In the genomic region with DNA sequence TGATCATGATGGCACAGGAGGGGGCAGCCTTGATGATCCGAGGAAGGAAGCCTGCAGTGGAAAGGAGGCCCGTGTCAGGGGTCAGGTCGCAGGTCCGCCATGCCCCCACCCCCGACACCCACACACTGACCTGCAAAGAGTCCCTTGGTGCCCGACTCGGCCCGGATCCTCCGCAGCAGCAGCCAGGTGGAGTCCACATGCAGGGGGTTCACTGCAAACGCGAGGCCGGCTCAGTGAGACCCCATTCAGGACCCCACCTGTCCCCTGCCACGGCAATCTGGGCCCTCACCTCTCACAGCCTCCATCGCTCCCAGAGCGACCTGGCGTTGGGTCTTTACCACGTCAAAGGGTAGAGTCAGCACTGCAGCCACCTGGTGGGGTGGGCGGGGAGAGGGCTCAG, we compare ENCODE assay signal across 2 cellular contexts.
A peak's percentile ranks its signal among the peaks of the same experiment; 100 is the strongest.
TF ChIP-seq lines count a peak whose summit lies in the region.

No MANE protein-coding gene starts in this region.

TF ChIP-seq in HEK293, 187 proteins besides CTCF, POLR2A, EP300 and RAD21:
- 0 out of 2 replicates have a peak, but pooled peaks have one; percentile 31 for TF ChIP-seq GLIS2 (tag by site-specific recombination; IDR thresholded peaks at IDR 0.05)
- no peak for TF ChIP-seq ZNF169 (tag by site-specific recombination; IDR thresholded peaks at IDR 0.05)

TF ChIP-seq in K562, 482 proteins besides CTCF, POLR2A, EP300 and RAD21:
- TF ChIP-seq POLR2G (IDR thresholded peaks at IDR 0.05; ENCODE audit: low read depth, low read length) (peak; percentile 53; the same call in 1 of the 2 replicates), RBFOX2 (IDR thresholded peaks at IDR 0.05; ENCODE audit: low read depth, low read length) (peak; percentile 48; the same call in 1 of the 2 replicates), EGR1 (conservative IDR thresholded peaks at IDR 0.05) (0 out of 2 replicates have a peak, but pooled peaks have one; percentile 4), ZNF282 (CRISPR knock-in tag; IDR thresholded peaks at IDR 0.05) (no peak)
